In the genomic region with DNA sequence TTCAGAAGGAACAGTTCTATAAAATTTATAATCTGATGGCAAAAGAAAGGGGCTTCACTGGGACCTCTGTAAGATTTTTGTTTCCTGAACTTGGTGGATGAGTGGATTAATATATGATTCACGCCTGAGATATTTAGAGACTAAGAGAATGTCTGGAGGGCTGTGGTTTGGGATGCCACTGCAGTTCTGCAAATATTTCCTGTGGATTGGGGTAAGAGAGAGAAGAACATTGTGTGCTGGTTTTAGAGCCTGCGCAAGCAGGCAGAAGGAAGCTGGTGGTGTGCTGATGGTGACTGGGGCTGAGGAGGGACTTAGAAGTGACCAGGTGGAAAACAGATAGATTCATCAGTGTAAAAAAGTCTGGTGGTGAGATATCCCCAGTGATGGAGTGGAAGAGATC, we compare ENCODE assay signal across 1 cellular context.
TF ChIP-seq lines count a peak whose summit lies in the region.

No MANE protein-coding gene starts in this region.

TF ChIP-seq in GM23338, 12 proteins besides CTCF, POLR2A, EP300 and RAD21 (continued from another document):
- TF ChIP-seq, protein P1, sequence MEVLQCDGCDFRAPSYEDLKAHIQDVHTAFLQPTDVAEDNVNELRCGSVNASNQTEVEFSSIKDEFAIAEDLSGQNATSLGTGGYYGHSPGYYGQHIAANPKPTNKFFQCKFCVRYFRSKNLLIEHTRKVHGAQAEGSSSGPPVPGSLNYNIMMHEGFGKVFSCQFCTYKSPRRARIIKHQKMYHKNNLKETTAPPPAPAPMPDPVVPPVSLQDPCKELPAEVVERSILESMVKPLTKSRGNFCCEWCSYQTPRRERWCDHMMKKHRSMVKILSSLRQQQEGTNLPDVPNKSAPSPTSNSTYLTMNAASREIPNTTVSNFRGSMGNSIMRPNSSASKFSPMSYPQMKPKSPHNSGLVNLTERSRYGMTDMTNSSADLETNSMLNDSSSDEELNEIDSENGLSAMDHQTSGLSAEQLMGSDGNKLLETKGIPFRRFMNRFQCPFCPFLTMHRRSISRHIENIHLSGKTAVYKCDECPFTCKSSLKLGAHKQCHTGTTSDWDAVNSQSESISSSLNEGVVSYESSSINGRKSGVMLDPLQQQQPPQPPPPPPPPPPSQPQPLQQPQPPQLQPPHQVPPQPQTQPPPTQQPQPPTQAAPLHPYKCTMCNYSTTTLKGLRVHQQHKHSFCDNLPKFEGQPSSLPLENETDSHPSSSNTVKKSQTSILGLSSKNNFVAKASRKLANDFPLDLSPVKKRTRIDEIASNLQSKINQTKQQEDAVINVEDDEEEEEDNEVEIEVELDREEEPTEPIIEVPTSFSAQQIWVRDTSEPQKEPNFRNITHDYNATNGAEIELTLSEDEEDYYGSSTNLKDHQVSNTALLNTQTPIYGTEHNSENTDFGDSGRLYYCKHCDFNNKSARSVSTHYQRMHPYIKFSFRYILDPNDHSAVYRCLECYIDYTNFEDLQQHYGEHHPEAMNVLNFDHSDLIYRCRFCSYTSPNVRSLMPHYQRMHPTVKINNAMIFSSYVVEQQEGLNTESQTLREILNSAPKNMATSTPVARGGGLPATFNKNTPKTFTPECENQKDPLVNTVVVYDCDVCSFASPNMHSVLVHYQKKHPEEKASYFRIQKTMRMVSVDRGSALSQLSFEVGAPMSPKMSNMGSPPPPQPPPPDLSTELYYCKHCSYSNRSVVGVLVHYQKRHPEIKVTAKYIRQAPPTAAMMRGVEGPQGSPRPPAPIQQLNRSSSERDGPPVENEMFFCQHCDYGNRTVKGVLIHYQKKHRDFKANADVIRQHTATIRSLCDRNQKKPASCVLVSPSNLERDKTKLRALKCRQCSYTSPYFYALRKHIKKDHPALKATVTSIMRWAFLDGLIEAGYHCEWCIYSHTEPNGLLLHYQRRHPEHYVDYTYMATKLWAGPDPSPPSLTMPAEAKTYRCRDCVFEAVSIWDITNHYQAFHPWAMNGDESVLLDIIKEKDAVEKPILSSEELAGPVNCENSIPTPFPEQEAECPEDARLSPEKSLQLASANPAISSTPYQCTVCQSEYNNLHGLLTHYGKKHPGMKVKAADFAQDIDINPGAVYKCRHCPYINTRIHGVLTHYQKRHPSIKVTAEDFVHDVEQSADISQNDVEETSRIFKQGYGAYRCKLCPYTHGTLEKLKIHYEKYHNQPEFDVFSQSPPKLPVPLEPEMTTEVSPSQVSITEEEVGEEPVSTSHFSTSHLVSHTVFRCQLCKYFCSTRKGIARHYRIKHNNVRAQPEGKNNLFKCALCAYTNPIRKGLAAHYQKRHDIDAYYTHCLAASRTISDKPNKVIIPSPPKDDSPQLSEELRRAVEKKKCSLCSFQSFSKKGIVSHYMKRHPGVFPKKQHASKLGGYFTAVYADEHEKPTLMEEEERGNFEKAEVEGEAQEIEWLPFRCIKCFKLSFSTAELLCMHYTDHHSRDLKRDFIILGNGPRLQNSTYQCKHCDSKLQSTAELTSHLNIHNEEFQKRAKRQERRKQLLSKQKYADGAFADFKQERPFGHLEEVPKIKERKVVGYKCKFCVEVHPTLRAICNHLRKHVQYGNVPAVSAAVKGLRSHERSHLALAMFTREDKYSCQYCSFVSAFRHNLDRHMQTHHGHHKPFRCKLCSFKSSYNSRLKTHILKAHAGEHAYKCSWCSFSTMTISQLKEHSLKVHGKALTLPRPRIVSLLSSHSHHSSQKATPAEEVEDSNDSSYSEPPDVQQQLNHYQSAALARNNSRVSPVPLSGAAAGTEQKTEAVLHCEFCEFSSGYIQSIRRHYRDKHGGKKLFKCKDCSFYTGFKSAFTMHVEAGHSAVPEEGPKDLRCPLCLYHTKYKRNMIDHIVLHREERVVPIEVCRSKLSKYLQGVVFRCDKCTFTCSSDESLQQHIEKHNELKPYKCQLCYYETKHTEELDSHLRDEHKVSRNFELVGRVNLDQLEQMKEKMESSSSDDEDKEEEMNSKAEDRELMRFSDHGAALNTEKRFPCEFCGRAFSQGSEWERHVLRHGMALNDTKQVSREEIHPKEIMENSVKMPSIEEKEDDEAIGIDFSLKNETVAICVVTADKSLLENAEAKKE (CRISPR knock-in tag; IDR thresholded peaks at IDR 0.05) = no peak
- no peak for TF ChIP-seq POLR2AphosphoS5 (IDR thresholded peaks at IDR 0.05; ENCODE audit: low read depth)
- TF ChIP-seq EZH2 (IDR thresholded peaks at IDR 0.05; ENCODE audit: low read depth, unreplicated experiment) = no peak
TF ChIP-seq in GM23338: peak in this region for 0.
